In the genomic region with DNA sequence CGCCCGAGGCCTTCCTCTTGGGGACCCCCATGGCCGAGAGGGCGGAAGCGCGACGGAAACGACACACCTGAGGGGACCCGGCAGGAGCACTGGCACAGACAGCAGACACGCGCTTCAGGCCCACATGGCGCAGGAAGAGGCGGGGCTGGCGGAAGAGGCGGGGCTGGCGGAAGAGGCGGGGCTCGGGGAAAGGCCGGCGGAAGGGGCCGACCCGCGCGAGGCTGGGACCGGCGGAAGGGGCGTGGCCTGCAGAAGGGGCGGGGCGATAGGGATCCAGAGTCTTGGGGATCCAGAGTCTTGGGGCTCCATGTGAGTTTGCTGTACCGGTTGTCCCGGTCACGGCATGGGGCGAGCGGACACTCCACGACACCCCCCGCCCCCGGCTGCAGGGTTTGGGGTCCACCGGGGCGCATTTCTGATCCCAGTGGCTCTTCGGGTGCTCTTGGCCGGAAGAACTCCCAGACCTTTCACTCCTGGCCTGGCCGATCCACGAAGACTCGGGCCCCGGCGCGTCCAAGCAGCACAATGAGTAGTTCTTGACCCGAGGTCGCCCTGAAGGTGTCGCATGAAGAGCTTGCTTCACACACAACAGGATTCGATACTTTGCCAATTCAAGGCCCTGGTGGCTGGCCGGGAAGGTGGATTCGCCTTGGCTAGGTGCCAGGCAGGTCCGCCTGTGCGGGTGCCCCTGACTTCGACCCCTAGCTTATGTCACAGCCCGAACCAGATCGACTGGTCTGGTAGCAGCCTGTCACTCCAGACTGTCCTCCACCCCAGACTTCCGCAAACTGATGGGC, we compare ENCODE assay signal across 8 cellular contexts. TPM values are rescaled to one million over a fixed set of nuclear protein-coding genes. Genes with fewer than 3 reads are reported as not detected.
DNase-seq lines count a peak whose midpoint lies in the region; TF ChIP-seq lines count a peak whose summit lies in the region.

A gene with protein sequence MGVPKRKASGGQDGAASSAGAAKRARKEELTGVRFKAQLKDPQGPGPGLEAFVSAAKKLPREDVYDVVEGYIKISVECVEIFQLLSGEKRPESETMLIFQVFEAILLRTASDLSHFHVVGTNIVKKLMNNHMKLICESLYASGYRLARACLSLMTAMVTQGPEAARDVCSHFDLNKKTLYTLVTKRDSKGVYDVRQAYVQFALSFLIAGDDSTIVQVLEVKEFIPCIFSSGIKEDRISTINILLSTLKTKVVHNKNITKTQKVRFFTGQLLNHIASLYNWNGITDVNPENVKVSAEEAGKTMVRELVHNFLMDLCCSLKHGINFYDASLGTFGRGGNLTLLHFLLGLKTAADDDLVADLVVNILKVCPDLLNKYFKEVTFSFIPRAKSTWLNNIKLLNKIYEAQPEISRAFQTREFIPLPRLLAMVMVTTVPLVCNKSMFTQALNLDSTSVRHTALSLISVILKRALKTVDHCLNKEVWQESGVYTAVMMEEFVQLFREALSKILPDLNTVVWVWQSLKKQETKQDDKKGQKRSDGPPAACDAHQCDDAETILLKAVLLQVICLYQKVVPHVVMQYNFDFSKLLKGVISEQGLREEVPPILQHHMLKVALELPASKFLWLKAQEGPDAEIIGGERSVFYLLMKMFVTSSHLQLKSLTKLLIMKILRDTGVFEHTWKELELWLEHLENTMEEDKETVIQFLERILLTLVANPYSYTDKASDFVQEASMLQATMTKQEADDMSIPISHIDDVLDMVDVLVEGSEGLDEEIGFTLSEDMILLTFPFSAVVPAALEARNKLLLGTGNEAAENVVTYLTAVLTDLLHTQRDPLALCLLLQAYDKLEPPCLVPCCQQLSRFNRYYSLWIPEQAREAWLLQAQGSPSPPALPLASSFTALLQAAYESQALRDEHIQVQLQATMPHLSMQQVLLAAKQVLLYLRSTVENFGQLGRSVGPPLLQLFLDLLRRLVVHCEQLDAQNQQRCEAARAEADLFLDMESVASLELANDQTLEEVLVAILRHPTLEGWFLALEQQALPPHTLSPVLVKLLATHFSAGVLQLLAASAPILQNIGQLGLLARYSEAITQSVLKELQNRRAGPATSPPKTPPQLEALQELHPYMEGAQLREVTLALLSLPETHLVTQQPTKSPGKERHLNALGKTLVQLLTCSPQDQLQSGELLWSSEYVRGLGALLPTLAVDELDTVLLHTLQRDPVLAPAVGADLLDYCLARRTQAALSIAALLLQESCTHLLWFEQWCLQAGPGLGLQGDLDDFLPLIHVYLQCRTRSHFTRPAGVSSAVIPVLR (N-terminal part only) (minus strand): TSS at position 133 of the 797 bp plus-strand sequence. CDS start 102 bp downstream, at position 31.

- no peaks in the 10 kb centered on the region for H3K9me3 ChIP-seq in GM23248 (ENCODE audit: low read depth)

- H2AFZ ChIP-seq in GM23248 = peak within 1 kb of the TSS; percentile 98

- DNase-seq in Daoy (ENCODE audit: low read depth) (peak; percentile 94), GM23248 (peak; percentile 93), LNCaP clone FGC (ENCODE audit: low read depth) (no peak), RWPE1 (ENCODE audit: low spot score) (peak; percentile 86), fibroblast of pulmonary artery (ENCODE audit: low read depth) (peak; percentile 81)
- DNase-seq in activated T-helper 9 cell treated with anti-CD3 and anti-CD28 coated beads, Interleukin-2, amount 50 U/mL, for 16 hours (ENCODE audit: low read depth) = peak; percentile 92

- peaks cover 13% of the 10 kb centered on the region for H3K36me3 Mint-ChIP-seq in nephron (ENCODE audit: low read depth)
- peaks cover 35% of the 10 kb centered on the region for H3K36me3 Mint-ChIP-seq in stimulated activated naive CD8-positive, alpha-beta T cell treated with anti-CD3 and anti-CD28 coated beads, Interleukin-15, Interleukin-2, amounts not matched to agents 100 ng/mL and 50 ng/mL, for 24 hours (ENCODE audit: low read depth)

- peaks cover 18% of the 10 kb centered on the region for H3F3A ChIP-seq in GM23248 (ENCODE audit: insufficient read depth)

- peaks cover 33% of the 10 kb centered on the region for H3K4me1 ChIP-seq in GM23248 (ENCODE audit: insufficient read depth)

- peak within 1 kb of the TSS; percentile 61 for H3K27ac ChIP-seq in GM23248
- H3K27ac ChIP-seq in RWPE1 = peak within 1 kb of the TSS; percentile 81

- H3K4me2 ChIP-seq in GM23248 (ENCODE audit: unreplicated experiment) = peak within 1 kb of the TSS; percentile 88

- in situ Hi-C loops in GM23248 (cut with MboI) = no loop called here

- H4K20me1 ChIP-seq in GM23248 (ENCODE audit: insufficient read depth) = no peaks in the 10 kb centered on the region; the same call in 1 of the 2 replicates

- H3K27ac Mint-ChIP-seq in nephron = no peak within 1 kb of the TSS
- H3K27ac Mint-ChIP-seq in stimulated activated naive CD8-positive, alpha-beta T cell treated with anti-CD3 and anti-CD28 coated beads, Interleukin-15, Interleukin-2, amounts not matched to agents 100 ng/mL and 50 ng/mL, for 24 hours = peak within 1 kb of the TSS; percentile 85

- H3K4me3 ChIP-seq in GM23248 = peak within 1 kb of the TSS; percentile 99
- peak within 1 kb of the TSS; percentile 99 for H3K4me3 ChIP-seq in LNCaP clone FGC (ENCODE audit: low read depth, low read length)
- peak within 1 kb of the TSS; percentile 91 for H3K4me3 ChIP-seq in fibroblast of pulmonary artery (replicated peaks; ENCODE audit: low read depth, low read length)

- H3K9me3 Mint-ChIP-seq in nephron = peaks cover 14% of the 10 kb centered on the region
- no peaks in the 10 kb centered on the region for H3K9me3 Mint-ChIP-seq in stimulated activated naive CD8-positive, alpha-beta T cell treated with anti-CD3 and anti-CD28 coated beads, Interleukin-15, Interleukin-2, amounts not matched to agents 100 ng/mL and 50 ng/mL, for 24 hours

- peaks cover 23% of the 10 kb centered on the region for H3K4me1 Mint-ChIP-seq in nephron
- peaks cover 51% of the 10 kb centered on the region for H3K4me1 Mint-ChIP-seq in stimulated activated naive CD8-positive, alpha-beta T cell treated with anti-CD3 and anti-CD28 coated beads, Interleukin-15, Interleukin-2, amounts not matched to agents 100 ng/mL and 50 ng/mL, for 24 hours (ENCODE audit: low read depth)

- H3K27me3 ChIP-seq in GM23248 (replicated peaks; ENCODE audit: insufficient read depth) = no peaks in the 10 kb centered on the region

- peaks cover 11% of the 10 kb centered on the region for H3K27me3 Mint-ChIP-seq in nephron (ENCODE audit: low read depth)
- peaks cover 8% of the 10 kb centered on the region for H3K27me3 Mint-ChIP-seq in stimulated activated naive CD8-positive, alpha-beta T cell treated with anti-CD3 and anti-CD28 coated beads, Interleukin-15, Interleukin-2, amounts not matched to agents 100 ng/mL and 50 ng/mL, for 24 hours

- H3K36me3 ChIP-seq in GM23248 (ENCODE audit: low read depth) = no peaks in the 10 kb centered on the region

- WGBS in GM23248 (ENCODE audit: low coverage in 1 of 2, low lambda C conversion rate in 2 of 2, missing lambda C conversion rate in 2 of 2), 2 experiments = 7% methylated on average over 35 to 56 of the region's 59 CpGs

- peak within 1 kb of the TSS; percentile 86 to 94 (median 90) for H3K4me3 Mint-ChIP-seq in nephron
- H3K4me3 Mint-ChIP-seq in stimulated activated naive CD8-positive, alpha-beta T cell treated with anti-CD3 and anti-CD28 coated beads, Interleukin-15, Interleukin-2, amounts not matched to agents 100 ng/mL and 50 ng/mL, for 24 hours = peak within 1 kb of the TSS; percentile 94

- POLR2A ChIA-PET in RWPE1 (lab: Yijun Ruan, JAX; ENCODE audit: low non-redundant PET) = no interaction called here

- H3K79me2 ChIP-seq in GM23248 (ENCODE audit: insufficient read depth) = peaks cover 47% of the 10 kb centered on the region

- CTCF ChIA-PET in RWPE1 (lab: Yijun Ruan, JAX) = interaction anchor here (0.6 to 2.1 kb wide), 4 partner anchors 17 to 462 kb away, joined by 3 to 15 read pairs (median 4); no protein-coding TSS in a partner anchor

- H3K9ac ChIP-seq in GM23248 = peak within 1 kb of the TSS; percentile 79

- H3K9me2 ChIP-seq in GM23248 (ENCODE audit: insufficient read depth) = no peaks in the 10 kb centered on the region

- TF ChIP-seq CTCF in LNCaP clone FGC (IDR thresholded peaks at IDR 0.05; ENCODE audit: control insufficient read depth, extremely low read depth, insufficient read depth) (0 out of 2 replicates have a peak, but pooled peaks have one; percentile 12), RWPE1 (conservative IDR thresholded peaks at IDR 0.05; ENCODE audit: low read depth) (no peak), fibroblast of pulmonary artery (IDR thresholded peaks at IDR 0.05; ENCODE audit: low read length, missing control alignments) (no peak), nephron (IDR thresholded peaks at IDR 0.05; ENCODE audit: unreplicated experiment in 3 of 3) (no peak)

RNA-seq across cellular contexts. Expression of the gene that starts here (rescaled TPM):
- 22.0 and 28.3 TPM in 2 replicates for total RNA-seq in Daoy (2014; rRNA removed; shearing (Covaris generic))
- total RNA-seq in GM23248 (2014; rRNA removed; shearing (Covaris generic)) = 15.7 and 20.4 TPM in 2 replicates
- 4.6 and 4.9 TPM in 2 replicates for polyA plus RNA-seq in GM23248 (2016; fragmentation: Nextera tagmentation; extraction: Ambion mirVana)
